In the genomic region with DNA sequence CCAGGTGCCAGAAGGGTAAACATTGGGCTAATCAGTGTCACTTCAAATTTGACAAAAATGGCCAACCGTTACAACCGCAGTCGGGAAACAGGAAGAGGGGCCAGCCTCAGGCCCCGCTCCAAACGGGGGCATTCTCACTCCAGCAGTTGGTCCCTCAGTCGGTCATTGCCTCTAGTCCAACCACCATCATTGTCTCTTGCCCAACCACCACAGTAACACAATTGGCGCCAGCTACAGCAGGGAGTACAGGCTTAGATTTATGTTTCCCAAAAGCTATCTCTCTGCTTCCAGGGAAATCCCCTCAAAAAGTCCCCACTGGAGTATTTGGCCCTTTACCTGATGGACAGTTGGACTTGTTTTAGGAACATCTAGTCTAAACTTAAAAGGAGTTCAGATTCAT, we compare ENCODE assay signal across 27 cellular contexts. TPM values are rescaled to one million over a fixed set of nuclear protein-coding genes. Genes with fewer than 3 reads are reported as not detected.
DNase-seq lines count a peak whose midpoint lies in the region; ATAC-seq and TF ChIP-seq lines count a peak whose summit lies in the region.
"Had no signal": no experiment of that assay in that cellular context is flagged by ENCODE, and none has a peak within 500 bp of the region (broad histone marks: within the 10 kb centered on the region; RNA-seq: fewer than 3 reads in every experiment).

No MANE protein-coding gene starts in this region.

- H4K20me1 ChIP-seq in mammary epithelial cell (ENCODE audit: insufficient read depth, low read length) (no peaks in the 10 kb centered on the region), hepatocyte (ENCODE audit: insufficient read depth, poor library complexity, severe bottlenecking) (no peaks in the 10 kb centered on the region)

- dilution Hi-C loops in mammary epithelial cell (cut with HindIII; ENCODE audit: low sequenced_read_pairs) = loop anchor here (5.0 kb wide), 1 partner anchor 157 kb away; no protein-coding TSS in a partner anchor

- H3K4me1 ChIP-seq in mammary epithelial cell (ENCODE audit: insufficient read depth, low read length) = peaks cover 25% of the 10 kb centered on the region
- H3K4me1 ChIP-seq in breast epithelium = no peaks in the 10 kb centered on the region
- H3K4me1 ChIP-seq in hepatocyte (ENCODE audit: insufficient read depth) = peaks cover 31% of the 10 kb centered on the region
- peaks cover 0 to 46% (median 27%) of the 10 kb centered on the region in 6 donors for H3K4me1 ChIP-seq in spleen

- no TSS peak for BruUV-seq in mammary epithelial cell (replicated peaks; lab: Mats Ljungman, UMichigan)

- CTCF ChIA-PET in mammary epithelial cell (lab: Charles Lee; ENCODE audit: low non-redundant PET) = interaction anchor here (0.8 kb wide), 1 partner anchor 202 kb away, joined by 3 read pairs; a partner anchor contains a TSS

- no peaks in the 10 kb centered on the region for H3K9me2 ChIP-seq in hepatocyte (replicated peaks; ENCODE audit: insufficient read depth)

- in situ Hi-C loops in mammary epithelial cell (cut with MboI; ENCODE audit: low sequenced_read_pairs in 2 of 2) = loop anchor here (5.0 to 25.0 kb wide), 3 partner anchors 322 to 728 kb away; a partner anchor contains a TSS

- H3K36me3 ChIP-seq in mammary epithelial cell (ENCODE audit: insufficient read depth, low read length) (no peaks in the 10 kb centered on the region), breast epithelium (no peaks in the 10 kb centered on the region), hepatocyte (replicated peaks; ENCODE audit: insufficient read depth, low read depth) (no peaks in the 10 kb centered on the region), spleen (no peaks in the 10 kb centered on the region)
- H3K36me3 ChIP-seq: heart left ventricle, thoracic aorta had no signal

- H3K79me2 ChIP-seq in mammary epithelial cell (ENCODE audit: insufficient read depth, low read length) = no peaks in the 10 kb centered on the region
- H3K79me2 ChIP-seq in hepatocyte = no peaks in the 10 kb centered on the region

- H3K9me3 ChIP-seq in mammary epithelial cell (replicated peaks; ENCODE audit: insufficient read depth, low read length) = no peaks in the 10 kb centered on the region
- H3K9me3 ChIP-seq in breast epithelium = no peaks in the 10 kb centered on the region
- no peaks in the 10 kb centered on the region for H3K9me3 ChIP-seq in hepatocyte (ENCODE audit: low read depth)
- no peaks in the 10 kb centered on the region for H3K9me3 ChIP-seq in spleen
- H3K9me3 ChIP-seq: body of pancreas, heart left ventricle, thoracic aorta had no signal

- peak; percentile 29 for DNase-seq in mammary epithelial cell
- no peak for DNase-seq in breast epithelium (ENCODE audit: low spot score in 2 of 2)
- DNase-seq in NCI-H69 (lab: John Stamatoyannopoulos, UW) = peak; percentile 40
- DNase-seq in hepatocyte (ENCODE audit: low spot score) = no peak
- DNase-seq in spleen = peak; percentile 33
- no peak for DNase-seq in activated CD4-positive, CD25-positive, alpha-beta regulatory T cell treated with anti-CD3 and anti-CD28 coated beads, Interleukin-2, amount 50 U/mL, for 72 hours
- DNase-seq in activated CD4-positive, alpha-beta T cell treated with anti-CD3 and anti-CD28 coated beads for 48 hours = no peak
- DNase-seq: activated CD4-positive, alpha-beta memory T cell treated with anti-CD3 and anti-CD28 coated beads, Interleukin-2, amount 10 ng/mL, durations not matched to agents 7 days and 5 days; activated CD4-positive, CD25-positive, alpha-beta regulatory T cell; body of pancreas; CD4-positive, CD25-positive, alpha-beta regulatory T cell; HCEC 1CT; heart left ventricle; left cardiac atrium; naive B cell; NCI-H510A; stimulated activated CD4-positive, alpha-beta T cell treated with anti-CD3 and anti-CD28 coated beads, Interleukin-4, amount 100 ng/mL, for 1 hour; T1000 had no signal

- ATAC-seq in HG02571 (IDR thresholded peaks at IDR 0.05; ENCODE audit: unreplicated experiment) = no peak
- ATAC-seq: body of pancreas; heart left ventricle; left cardiac atrium; stimulated activated memory B cell treated with anti-CD40 and anti-IgM and Interleukin-4, amounts not matched to agents 10 μg/mL and 1 μg/mL and 100 μg/mL, for 72 hours had no signal

- no peak overlapping the region for H3K27ac ChIP-seq in mammary epithelial cell (ENCODE audit: insufficient read depth, low read depth, low read length)
- no peak overlapping the region for H3K27ac ChIP-seq in breast epithelium
- no peak overlapping the region for H3K27ac ChIP-seq in hepatocyte
- H3K27ac ChIP-seq in spleen = no peak overlapping the region
- H3K27ac ChIP-seq: body of pancreas, heart left ventricle, thoracic aorta had no signal

- H3K9ac ChIP-seq in mammary epithelial cell (ENCODE audit: insufficient read depth, low read length) = no peak overlapping the region

- no peak for TF ChIP-seq CTCF in mammary epithelial cell (conservative IDR thresholded peaks at IDR 0.05 in 1 of 2, IDR thresholded peaks at IDR 0.05 in 1 of 2; ENCODE audit: extremely low read depth in 1 of 2, insufficient read depth in 1 of 2, low read depth in 1 of 2, low read length in 2 of 2)
- TF ChIP-seq CTCF in breast epithelium (IDR thresholded peaks at IDR 0.05) = no peak
- TF ChIP-seq CTCF in hepatocyte (IDR thresholded peaks at IDR 0.05; ENCODE audit: poor library complexity) = no peak
- peak in 1 of 11 experiments; percentile 2 for TF ChIP-seq CTCF in spleen (IDR thresholded peaks at IDR 0.05 in 8 of 11, conservative IDR thresholded peaks at IDR 0.05 in 3 of 11)

- H2AFZ ChIP-seq in mammary epithelial cell (ENCODE audit: low read depth, low read length) = peak overlapping the region; percentile 3
- H2AFZ ChIP-seq in hepatocyte = no peak overlapping the region

- H3K27me3 ChIP-seq in mammary epithelial cell (ENCODE audit: insufficient read depth, low read length) (no peaks in the 10 kb centered on the region), breast epithelium (peaks cover 4 to 42% of the 10 kb centered on the region in 2 donors), hepatocyte (peaks cover 22% of the 10 kb centered on the region), spleen (replicated peaks in 1 of 7) (peaks cover 0 to 70% (median 49%) of the 10 kb centered on the region in 7 donors)

- H3K4me3 ChIP-seq in mammary epithelial cell (replicated peaks in 1 of 3; ENCODE audit: insufficient read depth in 1 of 3, low read depth in 2 of 3, low read length in 3 of 3) (no peak overlapping the region), breast epithelium (no peak overlapping the region), hepatocyte (no peak overlapping the region), spleen (no peak overlapping the region)
- H3K4me3 ChIP-seq: body of pancreas, heart left ventricle, thoracic aorta had no signal

- TF ChIP-seq POLR2A in breast epithelium (IDR thresholded peaks at IDR 0.05) (no peak), spleen (IDR thresholded peaks at IDR 0.05) (no peak)

- intact Hi-C loops in mammary epithelial cell (cut with micrococcal nuclease) = no loop called here
- intact Hi-C loops in breast epithelium (cut with DNase I; ENCODE audit: low total_unique reads) = no loop called here
- intact Hi-C loops in spleen (cut with DNase I; ENCODE audit: low total_unique reads) = loop anchor here (5.0 to 10.0 kb wide), 3 partner anchors 64 to 234 kb away; no protein-coding TSS in a partner anchor

- H3K4me2 ChIP-seq in mammary epithelial cell (ENCODE audit: insufficient read depth, low read depth, low read length) = no peak overlapping the region
- peak overlapping the region; percentile 69 for H3K4me2 ChIP-seq in hepatocyte

- WGBS in mammary epithelial cell (ENCODE audit: low coverage, missing lambda C conversion rate) = 34% methylated on average over 7 of the region's 7 CpGs
- WGBS in hepatocyte (ENCODE audit: low lambda C conversion rate, missing lambda C conversion rate) = 68% methylated on average over 7 of the region's 7 CpGs
- 0 to 9% (median 8%) methylated on average over 7 of the region's 7 CpGs for WGBS in spleen, 5 donors

RNA-seq across cellular contexts. Expression of a gene that starts 20.3 kb away (rescaled TPM):
- total RNA-seq in mammary epithelial cell (10 to 100 TPM; 43.5 to 45.3 TPM), breast epithelium (10 to 100 TPM in 2 of 3 donors, 1 to 10 TPM in 1; 3.3 to 38.3 (median 12.3) TPM), hepatocyte (5.7 and 6.7 TPM in 2 replicates), spleen (1 to 10 TPM in 5 of 7 donors, under 1 TPM in 2; 0.13 to 6.2 (median 2.8) TPM)
- polyA plus RNA-seq in mammary epithelial cell (83.5 TPM), hepatocyte (26.0 and 26.1 TPM in 2 replicates), spleen (1 to 10 TPM; 1.0 to 7.8 (median 2.7) TPM)
- polyA minus RNA-seq in mammary epithelial cell = 66.6 TPM
- total RNA-seq: activated CD4-positive, alpha-beta memory T cell treated with anti-CD3 and anti-CD28 coated beads, Interleukin-2, amount 10 ng/mL, durations not matched to agents 7 days and 5 days; CD4-positive, CD25-positive, alpha-beta regulatory T cell; chondrocyte; fibroblast of villous mesenchyme had no signal
- polyA plus RNA-seq: AG04450; CD4-positive, CD25-positive, alpha-beta regulatory T cell had no signal

RNA-seq across cellular contexts. Expression of a gene that starts 28.4 kb away (rescaled TPM):
- total RNA-seq in mammary epithelial cell (1 to 10 TPM in 1 of 2 donors, under 1 TPM in 1; 0.33 to 1.2 TPM), breast epithelium (not detected), hepatocyte (0.52 and 2.0 TPM in 2 replicates), spleen (1 to 10 TPM in 2 of 7 donors, under 1 TPM in 1, not detected in 4; 0.47 to 1.3 (median 1.0) TPM)
- polyA plus RNA-seq in mammary epithelial cell (0.22 TPM), hepatocyte (0.22 and 1.8 TPM in 2 replicates), spleen (under 1 TPM; 0.80 to 0.89 (median 0.83) TPM)
- 6.0 TPM for polyA minus RNA-seq in mammary epithelial cell
- total RNA-seq: body of pancreas; CD4-positive, CD25-positive, alpha-beta regulatory T cell; fibroblast of villous mesenchyme; heart left ventricle; left cardiac atrium; omental fat pad; renal cortical epithelial cell; thoracic aorta had no signal
- polyA plus RNA-seq: AG04450, heart left ventricle had no signal

RNA-seq across cellular contexts. Expression of a gene that starts 56.7 kb away (rescaled TPM):
- total RNA-seq in mammary epithelial cell = under 1 TPM in 1 of 2 donors, not detected in 1; 0.47 TPM
- 0.01 TPM for polyA plus RNA-seq in mammary epithelial cell
- not detected for polyA minus RNA-seq in mammary epithelial cell
- under 1 TPM in 1 of 3 donors, not detected in 2; 0.15 TPM for total RNA-seq in breast epithelium
- not detected in 2 replicates for total RNA-seq in hepatocyte
- 1.6 and 1.9 TPM in 2 replicates for polyA plus RNA-seq in hepatocyte
- total RNA-seq in spleen = under 1 TPM in 2 of 7 donors, not detected in 5; 0.07 to 0.43 TPM
- polyA plus RNA-seq in spleen = under 1 TPM in 1 of 3 donors, not detected in 2; 0.03 TPM
- total RNA-seq: activated CD4-positive, alpha-beta memory T cell treated with anti-CD3 and anti-CD28 coated beads, Interleukin-2, amount 10 ng/mL, durations not matched to agents 7 days and 5 days; body of pancreas; CD4-positive, CD25-positive, alpha-beta regulatory T cell; chondrocyte; epithelial cell of proximal tubule; fibroblast of villous mesenchyme; heart left ventricle; renal cortical epithelial cell; thoracic aorta had no signal
- polyA plus RNA-seq: AG04450 had no signal

RNA-seq across cellular contexts. Expression of a gene that starts 59.2 kb away (rescaled TPM):
- total RNA-seq in mammary epithelial cell = 10 to 100 TPM in 1 of 2 donors, 1 to 10 TPM in 1; 3.8 to 27.6 TPM
- 9.2 TPM for polyA plus RNA-seq in mammary epithelial cell
- 5.9 TPM for polyA minus RNA-seq in mammary epithelial cell
- under 1 TPM in 1 of 3 donors, not detected in 2; 0.73 TPM for total RNA-seq in breast epithelium
- total RNA-seq in hepatocyte = 0.48 and 0.77 TPM in 2 replicates
- polyA plus RNA-seq in hepatocyte = 1.5 and 2.6 TPM in 2 replicates
- not detected for total RNA-seq in spleen
- polyA plus RNA-seq in spleen = under 1 TPM in 1 of 3 donors, not detected in 2; 0.03 TPM
- total RNA-seq: activated CD4-positive, alpha-beta memory T cell treated with anti-CD3 and anti-CD28 coated beads, Interleukin-2, amount 10 ng/mL, durations not matched to agents 7 days and 5 days; body of pancreas; epithelial cell of proximal tubule; fibroblast of villous mesenchyme; heart left ventricle; left cardiac atrium; renal cortical epithelial cell; thoracic aorta had no signal

Comparison
In these comparisons a context has a peak if more than half of its experiments do, and no peak if none do; other contexts are left out.
1. DNase-seq: peak in mammary epithelial cell (single experiment), NCI-H69 (single experiment) and spleen (single experiment); none in breast epithelium (0 of 2), hepatocyte (single experiment), activated CD4-positive, CD25-positive, alpha-beta regulatory T cell treated with anti-CD3 and anti-CD28 coated beads, Interleukin-2, amount 50 U/mL, for 72 hours (single experiment) and activated CD4-positive, alpha-beta T cell treated with anti-CD3 and anti-CD28 coated beads for 48 hours (single experiment).